ENCODE assay signal across 19 cellular contexts in genomic region chr13:55013051-55013450, GRCh38.
"Had no signal": no experiment of that assay in that cellular context is flagged by ENCODE, and none has a peak within 500 bp of the region (broad histone marks: within the 10 kb centered on the region; RNA-seq: fewer than 3 reads in every experiment).

No MANE protein-coding gene starts in this region.

- DNase-seq: activated CD4-positive, alpha-beta memory T cell treated with anti-CD3 and anti-CD28 coated beads, Interleukin-2, amount 10 ng/mL, durations not matched to agents 7 days and 5 days; activated CD4-positive, alpha-beta T cell treated with anti-CD3 and anti-CD28 coated beads for 36 hours; activated effector memory CD4-positive, alpha-beta T cell treated with Interleukin-2 at 50 U/mL for 16 hours; activated T-cell treated with anti-CD3 and anti-CD28 coated beads, Interleukin-2, amount 50 U/mL, for 4 hours; amygdala; body of pancreas; caudate nucleus; hypothalamus; left colon; mucosa of descending colon; naive thymus-derived CD8-positive, alpha-beta T cell; ovary; T-helper 17 cell; tibial artery; uterus; WERI-Rb-1 had no signal

- H3K4me3 Mint-ChIP-seq: activated CD4-positive, alpha-beta memory T cell treated with anti-CD3 and anti-CD28 coated beads, Interleukin-2, amount 10 ng/mL, durations not matched to agents 7 days and 5 days; activated CD4-positive, alpha-beta T cell treated with anti-CD3 and anti-CD28 coated beads for 36 hours; activated T-cell treated with anti-CD3 and anti-CD28 coated beads, Interleukin-2, amount 50 U/mL, for 4 hours; naive thymus-derived CD8-positive, alpha-beta T cell; stimulated activated memory B cell treated with anti-CD40 and anti-IgM and Interleukin-4, amounts not matched to agents 10 μg/mL and 1 μg/mL and 100 μg/mL, for 72 hours; T-helper 17 cell had no signal

- H3K9me3 ChIP-seq: body of pancreas, ovary, tibial artery, uterus had no signal

- H3K27me3 Mint-ChIP-seq: activated CD4-positive, alpha-beta memory T cell treated with anti-CD3 and anti-CD28 coated beads, Interleukin-2, amount 10 ng/mL, durations not matched to agents 7 days and 5 days; activated CD4-positive, alpha-beta T cell treated with anti-CD3 and anti-CD28 coated beads for 36 hours; naive thymus-derived CD8-positive, alpha-beta T cell; stimulated activated memory B cell treated with anti-CD40 and anti-IgM and Interleukin-4, amounts not matched to agents 10 μg/mL and 1 μg/mL and 100 μg/mL, for 72 hours; T-helper 17 cell had no signal

- H3K27ac Mint-ChIP-seq: activated CD4-positive, alpha-beta memory T cell treated with anti-CD3 and anti-CD28 coated beads, Interleukin-2, amount 10 ng/mL, durations not matched to agents 7 days and 5 days; activated CD4-positive, alpha-beta T cell treated with anti-CD3 and anti-CD28 coated beads for 36 hours; activated naive CD4-positive, alpha-beta T cell treated with anti-CD3 and anti-CD28 coated beads, Interleukin-2, amount 50 U/mL, for 72 hours; naive thymus-derived CD8-positive, alpha-beta T cell; stimulated activated memory B cell treated with anti-CD40 and anti-IgM and Interleukin-4, amounts not matched to agents 10 μg/mL and 1 μg/mL and 100 μg/mL, for 72 hours; T-helper 17 cell had no signal

- H3K36me3 Mint-ChIP-seq: activated naive CD4-positive, alpha-beta T cell treated with anti-CD3 and anti-CD28 coated beads, Interleukin-2, amount 50 U/mL, for 72 hours; stimulated activated memory B cell treated with anti-CD40 and anti-IgM and Interleukin-4, amounts not matched to agents 10 μg/mL and 1 μg/mL and 100 μg/mL, for 72 hours had no signal

- H3K4me3 ChIP-seq: body of pancreas, lung, mucosa of descending colon, ovary, tibial artery, uterus had no signal

- H3K27ac ChIP-seq: body of pancreas, ovary, tibial artery, uterus, WERI-Rb-1 had no signal

- H3K36me3 ChIP-seq: ovary, tibial artery, uterus, WERI-Rb-1 had no signal

- H3K4me1 ChIP-seq: body of pancreas, tibial artery, uterus had no signal

- ATAC-seq: activated CD4-positive, alpha-beta T cell treated with anti-CD3 and anti-CD28 coated beads for 36 hours; activated naive CD4-positive, alpha-beta T cell treated with anti-CD3 and anti-CD28 coated beads, Interleukin-2, amount 50 U/mL, for 72 hours; activated T-cell treated with anti-CD3 and anti-CD28 coated beads, Interleukin-2, amount 50 U/mL, for 4 hours; body of pancreas; left colon; mucosa of descending colon; naive thymus-derived CD8-positive, alpha-beta T cell; stimulated activated memory B cell treated with anti-CD40 and anti-IgM and Interleukin-4, amounts not matched to agents 10 μg/mL and 1 μg/mL and 100 μg/mL, for 72 hours; T-helper 17 cell had no signal

- H3K27me3 ChIP-seq: body of pancreas, ovary, tibial artery, uterus had no signal

- H3K4me1 Mint-ChIP-seq: activated CD4-positive, alpha-beta memory T cell treated with anti-CD3 and anti-CD28 coated beads, Interleukin-2, amount 10 ng/mL, durations not matched to agents 7 days and 5 days; activated CD4-positive, alpha-beta T cell treated with anti-CD3 and anti-CD28 coated beads for 36 hours; naive thymus-derived CD8-positive, alpha-beta T cell; stimulated activated memory B cell treated with anti-CD40 and anti-IgM and Interleukin-4, amounts not matched to agents 10 μg/mL and 1 μg/mL and 100 μg/mL, for 72 hours; T-helper 17 cell had no signal
